20 cellular contexts compared by ENCODE assay signal in genomic region chr18:48059363-48060109, GRCh38.
DNase-seq lines count a peak whose midpoint lies in the region; ATAC-seq, FAIRE-seq and TF ChIP-seq lines count a peak whose summit lies in the region.
"Had no signal": no experiment of that assay in that cellular context is flagged by ENCODE, and none has a peak within 500 bp of the region (broad histone marks: within the 10 kb centered on the region; RNA-seq: fewer than 3 reads in every experiment).

No MANE protein-coding gene starts in this region.

- ATAC-seq in esophagus mucosa: peak; percentile 90
- no peak for ATAC-seq in activated naive CD4-positive, alpha-beta T cell treated with anti-CD3 and anti-CD28 coated beads, Interleukin-2, amount 50 U/mL, for 72 hours
- ATAC-seq: A549, natural killer cell had no signal

- peak; percentile 13 for DNase-seq in activated effector memory CD4-positive, alpha-beta T cell treated with anti-CD3 and anti-CD28 coated beads, Interleukin-2, amount 50 U/mL, for 16 hours
- no peak for DNase-seq in activated effector memory CD4-positive, alpha-beta T cell treated with Interleukin-2 at 50 U/mL for 16 hours
- DNase-seq in nephron progenitor cell (peak; percentile 72), GM19239 (ENCODE audit: insufficient read length, low spot score) (no peak), COLO668 (lab: John Stamatoyannopoulos, UW; ENCODE audit: unreplicated experiment) (no peak)
- no peak for DNase-seq in activated naive CD4-positive, alpha-beta T cell treated with anti-CD3 and anti-CD28 coated beads, Interleukin-2, amount 50 U/mL, for 72 hours (ENCODE audit: low spot score in 2 of 2)
- no peak for DNase-seq in activated CD4-positive, alpha-beta T cell treated with anti-CD3 and anti-CD28 coated beads for 48 hours
- DNase-seq: activated B cell treated with CpG ODN at 0.5 μM for 24 hours; activated CD8-positive, alpha-beta memory T cell treated with anti-CD3 and anti-CD28 coated beads for 24 hours; erythroblast; natural killer cell; NCI-H1436 treated with DMSO at 0.1 percent for 48 hours; NCI-H446; SHP77; stimulated activated CD4-positive, alpha-beta T cell treated with anti-CD3 and anti-CD28 coated beads, Interleukin-12 subunit alpha, Interleukin-12 subunit beta, amount 100 ng/mL, for 4 hours had no signal

- no peaks in the 10 kb centered on the region for H3K9me3 Mint-ChIP-seq in nephron progenitor cell
- H3K9me3 Mint-ChIP-seq in activated naive CD4-positive, alpha-beta T cell treated with anti-CD3 and anti-CD28 coated beads, Interleukin-2, amount 50 U/mL, for 72 hours: no peaks in the 10 kb centered on the region
- H3K9me3 Mint-ChIP-seq: activated B cell treated with CpG ODN at 0.5 μM for 24 hours; natural killer cell; T-helper 1 cell treated with Interleukin-12 subunit alpha and Interleukin-12 subunit beta and Interleukin-4 antibody, amounts not matched to agents 30 μg/mL and 1 μg/mL, for 36 hours had no signal

- peaks cover 60% of the 10 kb centered on the region for H3K4me1 Mint-ChIP-seq in nephron progenitor cell
- H3K4me1 Mint-ChIP-seq: activated B cell treated with CpG ODN at 0.5 μM for 24 hours, natural killer cell had no signal

- H3K27me3 Mint-ChIP-seq in nephron progenitor cell (ENCODE audit: low read depth, poor library complexity): peaks cover 22% of the 10 kb centered on the region

- FAIRE-seq in GM19239 (lab: Jason Lieb, UNC): no peak
- FAIRE-seq: A549, bronchial epithelial cell, GM12891 had no signal

- H3K36me3 Mint-ChIP-seq in nephron progenitor cell (ENCODE audit: low read depth): no peaks in the 10 kb centered on the region
- H3K36me3 Mint-ChIP-seq in activated naive CD4-positive, alpha-beta T cell treated with anti-CD3 and anti-CD28 coated beads, Interleukin-2, amount 50 U/mL, for 72 hours: no peaks in the 10 kb centered on the region
- H3K36me3 Mint-ChIP-seq: natural killer cell had no signal

- H3K27ac Mint-ChIP-seq in nephron progenitor cell: peak overlapping the region; percentile 31
- no peak overlapping the region for H3K27ac Mint-ChIP-seq in activated naive CD4-positive, alpha-beta T cell treated with anti-CD3 and anti-CD28 coated beads, Interleukin-2, amount 50 U/mL, for 72 hours
- H3K27ac Mint-ChIP-seq: activated B cell treated with CpG ODN at 0.5 μM for 24 hours; natural killer cell; T-helper 1 cell treated with Interleukin-12 subunit alpha and Interleukin-12 subunit beta and Interleukin-4 antibody, amounts not matched to agents 30 μg/mL and 1 μg/mL, for 36 hours had no signal

- no peak for TF ChIP-seq CTCF in nephron progenitor cell (IDR thresholded peaks at IDR 0.05)

- peak overlapping the region; percentile 53 for H3K4me3 Mint-ChIP-seq in nephron progenitor cell
- H3K4me3 Mint-ChIP-seq: activated B cell treated with CpG ODN at 0.5 μM for 24 hours; natural killer cell; T-helper 1 cell treated with Interleukin-12 subunit alpha and Interleukin-12 subunit beta and Interleukin-4 antibody, amounts not matched to agents 30 μg/mL and 1 μg/mL, for 36 hours had no signal

Comparison
In these comparisons a context has a peak if more than half of its experiments do, and no peak if none do; other contexts are left out.
1. DNase-seq: peak in activated effector memory CD4-positive, alpha-beta T cell treated with anti-CD3 and anti-CD28 coated beads, Interleukin-2, amount 50 U/mL, for 16 hours (single experiment) and nephron progenitor cell (single experiment); none in activated effector memory CD4-positive, alpha-beta T cell treated with Interleukin-2 at 50 U/mL for 16 hours (single experiment), GM19239 (single experiment), activated naive CD4-positive, alpha-beta T cell treated with anti-CD3 and anti-CD28 coated beads, Interleukin-2, amount 50 U/mL, for 72 hours (0 of 2), activated CD4-positive, alpha-beta T cell treated with anti-CD3 and anti-CD28 coated beads for 48 hours (single experiment) and COLO668 (single experiment).